1 cellular context compared by ENCODE assay signal in genomic region chr12:63863658-63864455, GRCh38.
TF ChIP-seq lines count a peak whose summit lies in the region.

No MANE protein-coding gene starts in this region.

TF ChIP-seq in HEK293, 187 proteins besides CTCF, POLR2A, EP300 and RAD21 (continued from another document):
- TF ChIP-seq ZNF335 (tag by site-specific recombination; conservative IDR thresholded peaks at IDR 0.05), result no peak
- TF ChIP-seq OSR2 (tag by site-specific recombination; IDR thresholded peaks at IDR 0.05), result no peak
- TF ChIP-seq IKZF3 (tag by site-specific recombination; IDR thresholded peaks at IDR 0.05), result no peak
